In the genomic region with DNA sequence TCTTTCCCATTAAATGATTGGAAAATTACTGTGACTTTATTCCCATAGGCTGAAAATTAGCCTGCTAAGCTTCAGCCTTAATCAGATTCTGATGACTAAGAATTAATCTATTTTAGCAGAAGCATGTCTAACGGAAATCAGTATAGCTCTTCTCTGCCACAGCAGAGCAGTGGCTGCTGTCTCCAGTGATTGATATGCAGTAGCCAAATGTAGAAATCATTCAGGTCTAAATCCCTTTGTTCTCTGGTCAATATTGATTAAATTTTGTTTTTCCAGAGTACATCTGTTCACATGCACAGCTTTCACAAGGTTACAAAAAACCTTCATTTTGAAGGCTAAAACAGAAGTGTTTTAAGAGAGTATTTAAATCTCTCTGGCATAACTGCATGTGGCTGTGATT, we compare ENCODE assay signal across 23 cellular contexts.
"Had no signal": no experiment of that assay in that cellular context is flagged by ENCODE, and none has a peak within 500 bp of the region (broad histone marks: within the 10 kb centered on the region; RNA-seq: fewer than 3 reads in every experiment).

No MANE protein-coding gene starts in this region.

- H3K27me3 ChIP-seq: dorsolateral prefrontal cortex, gastrocnemius medialis, left lung, neutrophil, pancreas, right atrium auricular region, sigmoid colon, spleen, tibial nerve, upper lobe of left lung had no signal

- H3K4me3 ChIP-seq: dorsolateral prefrontal cortex, gastrocnemius medialis, left lung, mucosa of descending colon, pancreas, right atrium auricular region, sigmoid colon, spleen, thoracic aorta, tibial nerve, upper lobe of left lung had no signal

- H3K27ac ChIP-seq: dorsolateral prefrontal cortex, epithelial cell of prostate, gastrocnemius medialis, left lung, neutrophil, pancreas, right atrium auricular region, sigmoid colon, spleen, thoracic aorta, tibial nerve, upper lobe of left lung had no signal

- DNase-seq: effector CD8-positive, alpha-beta T cell; endodermal cell; foreskin fibroblast; gastrocnemius medialis; kidney; left lung; mesenchymal stem cell; mucosa of descending colon; naive B cell; pancreas; sigmoid colon; spleen; stimulated activated CD4-positive, alpha-beta T cell treated with anti-CD3 and anti-CD28 coated beads, Interleukin-2, amount 100 ng/mL, for 48 hours; stimulated activated naive B cell treated with anti-CD40 and anti-IgM and Interleukin-4, amounts not matched to agents 10 μg/mL and 1 μg/mL and 100 μg/mL, for 72 hours; upper lobe of left lung had no signal

- H3K36me3 ChIP-seq: gastrocnemius medialis, left lung, neutrophil, pancreas, right atrium auricular region, sigmoid colon, spleen, thoracic aorta, tibial nerve, upper lobe of left lung had no signal

- H3K9me3 ChIP-seq: gastrocnemius medialis, mucosa of descending colon, neutrophil, pancreas, right atrium auricular region, sigmoid colon, thoracic aorta, tibial nerve, upper lobe of left lung had no signal

- ATAC-seq: esophagus mucosa; gastrocnemius medialis; left lung; mucosa of descending colon; natural killer cell treated with Interleukin-12 subunit alpha and Interleukin-12 subunit beta and Interleukin-15 and Interleukin-18, amount 100 ng/mL, for 72 hours; pancreas; stimulated activated naive B cell treated with anti-CD40 and anti-IgM and Interleukin-4, amounts not matched to agents 10 μg/mL and 1 μg/mL and 100 μg/mL, for 72 hours had no signal

- H3K4me1 ChIP-seq: gastrocnemius medialis, left lung, pancreas, right atrium auricular region, sigmoid colon, spleen, tibial nerve, upper lobe of left lung had no signal
